ENCODE assay signal across 9 cellular contexts in genomic region chr16:84818989-84819643, GRCh38. TPM values are rescaled to one million over a fixed set of nuclear protein-coding genes. Genes with fewer than 3 reads are reported as not detected.
DNase-seq lines count a peak whose midpoint lies in the region; ATAC-seq and TF ChIP-seq lines count a peak whose summit lies in the region.
"Had no signal": no experiment of that assay in that cellular context is flagged by ENCODE, and none has a peak within 500 bp of the region (broad histone marks: within the 10 kb centered on the region; RNA-seq: fewer than 3 reads in every experiment).

No MANE protein-coding gene starts in this region.

- intact Hi-C loops in left lung (cut with DNase I) (no loop called here), testis (cut with DNase I; ENCODE audit: low total_unique reads) (no loop called here)

- DNase-seq in cardiac fibroblast (ENCODE audit: low read depth in 2 of 2) (no peak), left lung (no peak), testis (no peak), occipital lobe (lab: John Stamatoyannopoulos, UW) (no peak), SW480 (ENCODE audit: low spot score) (no peak)
- no peak for DNase-seq in stimulated activated CD4-positive, alpha-beta T cell treated with anti-CD3 and anti-CD28 coated beads, Interleukin-2, amount 100 ng/mL, for 48 hours
- DNase-seq: NK-92 treated with Interleukin-12 subunit alpha and Interleukin-12 subunit beta, amount 100 ng/mL, for 24 hours had no signal

- TF ChIP-seq POLR2A in testis (IDR thresholded peaks at IDR 0.05), result no peak

- H3K36me3 ChIP-seq in HUES48 (ENCODE audit: control insufficient read depth, insufficient read depth, low read length), result no peaks in the 10 kb centered on the region
- H3K36me3 ChIP-seq in left lung, result no peaks in the 10 kb centered on the region
- no peaks in the 10 kb centered on the region for H3K36me3 ChIP-seq in testis (ENCODE audit: low read depth, missing control alignments)
- H3K36me3 ChIP-seq: WERI-Rb-1 had no signal

- H3K4me3 ChIP-seq in HUES48 (ENCODE audit: low read depth, low read length), result peak overlapping the region; percentile 63
- peak overlapping the region; percentile 22 to 65 for H3K4me3 ChIP-seq in cardiac fibroblast (replicated peaks in 1 of 2; ENCODE audit: low read depth in 2 of 2, low read length in 2 of 2)
- H3K4me3 ChIP-seq in left lung, result peak overlapping the region; percentile 32 to 51
- peak overlapping the region; percentile 70 to 71 for H3K4me3 ChIP-seq in testis

- H3K9ac ChIP-seq in HUES48 (ENCODE audit: low read depth, low read length), result no peak overlapping the region

- H3K27me3 ChIP-seq in HUES48 (ENCODE audit: control insufficient read depth, insufficient read depth, low read length) (peaks cover 33% of the 10 kb centered on the region), left lung (peaks cover 0 to 40% of the 10 kb centered on the region in 2 donors), testis (no peaks in the 10 kb centered on the region)

- H3K27ac ChIP-seq in HUES48 (ENCODE audit: low read depth, low read length), result no peak overlapping the region
- no peak overlapping the region for H3K27ac ChIP-seq in left lung
- no peak overlapping the region for H3K27ac ChIP-seq in testis
- H3K27ac ChIP-seq: WERI-Rb-1 had no signal

- H3K4me1 ChIP-seq in HUES48 (ENCODE audit: control insufficient read depth, insufficient read depth, low read length), result peaks cover 3% of the 10 kb centered on the region; the same call in 1 of the 2 replicates
- H3K4me1 ChIP-seq in left lung, result peaks cover 0 to 48% of the 10 kb centered on the region in 2 donors
- peaks cover 21% of the 10 kb centered on the region for H3K4me1 ChIP-seq in testis

- TF ChIP-seq CTCF in cardiac fibroblast (IDR thresholded peaks at IDR 0.05; ENCODE audit: low read depth, low read length) (no peak), left lung (IDR thresholded peaks at IDR 0.05) (no peak), testis (IDR thresholded peaks at IDR 0.05) (no peak)

- H3K9me3 ChIP-seq in HUES48 (ENCODE audit: control insufficient read depth, insufficient read depth, low read length), result no peaks in the 10 kb centered on the region
- H3K9me3 ChIP-seq in left lung, result no peaks in the 10 kb centered on the region
- no peaks in the 10 kb centered on the region for H3K9me3 ChIP-seq in testis

- no peak for ATAC-seq in left lung

- 56 to 57% methylated on average over 27 to 29 of the region's 29 CpGs for WGBS in testis, 2 donors

RNA-seq across cellular contexts. Expression of gene CRISPLD2, which starts 0.7 kb away (rescaled TPM):
- total RNA-seq in left lung (100 to 1,000 TPM in 1 of 2 donors, 10 to 100 TPM in 1; 86.6 to 106 TPM), testis (10 to 100 TPM; 47.7 to 59.6 TPM), occipital lobe (2.7 TPM)
- polyA plus RNA-seq in testis (ENCODE audit: insufficient read depth, low read depth, low replicate concordance), result 48.8 TPM

Comparison
In these comparisons a context has a peak if more than half of its experiments do, and no peak if none do; other contexts are left out.
1. RNA of gene CRISPLD2, which starts 0.7 kb away (total RNA-seq): 86.6 to 106 TPM in left lung and 47.7 to 59.6 TPM in testis; 2.7 TPM in occipital lobe (single experiment); every median in the first group is over 10 times any median in the second.
2. Peak in every context shown above with its lines, with median percentiles within 50 percentile points of each other: H3K4me3 ChIP-seq.